In genomic region chrX:136272325-136272724, GRCh38 we compare ENCODE assay signal across 13 cellular contexts. TPM values are rescaled to one million over a fixed set of nuclear protein-coding genes. Genes with fewer than 3 reads are reported as not detected.
A peak's percentile ranks its signal among the peaks of the same experiment; 100 is the strongest.
DNase-seq lines count a peak whose midpoint lies in the region; TF ChIP-seq lines count a peak whose summit lies in the region.
"Had no signal": no experiment of that assay in that cellular context is flagged by ENCODE, and none has a peak within 500 bp of the region (broad histone marks: within the 10 kb centered on the region; RNA-seq: fewer than 3 reads in every experiment).

No MANE protein-coding gene starts in this region.

- no peak overlapping the region for H3K23ac ChIP-seq in mesenchymal stem cell (ENCODE audit: low read length in 2 of 2)

- H3K4ac ChIP-seq in mesenchymal stem cell (ENCODE audit: low read depth in 1 of 2, low read length in 2 of 2): no peak overlapping the region

- no peak overlapping the region for H2BK15ac ChIP-seq in mesenchymal stem cell (ENCODE audit: low read depth, poor library complexity, severe bottlenecking)

- no peak overlapping the region for H4K91ac ChIP-seq in mesenchymal stem cell (ENCODE audit: low read length)

- no peak overlapping the region for H2AK5ac ChIP-seq in mesenchymal stem cell (ENCODE audit: low read length, severe bottlenecking)

- H3K79me1 ChIP-seq in mesenchymal stem cell (replicated peaks; ENCODE audit: low read length, poor library complexity, severe bottlenecking): no peaks in the 10 kb centered on the region

- H3K4me2 ChIP-seq in mesenchymal stem cell (ENCODE audit: low read length, poor library complexity, severe bottlenecking): no peak overlapping the region

- H2AFZ ChIP-seq in mesenchymal stem cell (ENCODE audit: low read depth, low read length): no peak overlapping the region

- in situ Hi-C loops in KBM-7 (cut with MboI; ENCODE audit: low pct_unique_long_range_greater_than_20kb, low sequenced_read_pairs): no loop called here
- in situ Hi-C loops in astrocyte of the cerebellum (cut with HindIII; ENCODE audit: low sequenced_read_pairs): no loop called here

- no peaks in the 10 kb centered on the region for H3K4me1 ChIP-seq in mesenchymal stem cell (ENCODE audit: control insufficient read depth, insufficient read depth, low read depth, low read length)
- H3K4me1 ChIP-seq: Caco-2 had no signal

- no peak overlapping the region for H2BK120ac ChIP-seq in mesenchymal stem cell (ENCODE audit: low read depth, low read length)

- no peaks in the 10 kb centered on the region for H3K36me3 ChIP-seq in mesenchymal stem cell (ENCODE audit: control insufficient read depth in 1 of 2, insufficient read depth in 2 of 2, low read depth in 1 of 2, low read length in 2 of 2)

- intact Hi-C loops in posterior cingulate gyrus (cut with DNase I): no loop called here

- no peak overlapping the region for H3K18ac ChIP-seq in mesenchymal stem cell (ENCODE audit: low read depth in 1 of 2, low read length in 2 of 2)

- H3K9ac ChIP-seq in mesenchymal stem cell (ENCODE audit: low read length): no peak overlapping the region

- TF ChIP-seq CTCF in C4-2B (conservative IDR thresholded peaks at IDR 0.05) (peak; percentile 13; the same call in 1 of the 2 replicates), astrocyte of the cerebellum (IDR thresholded peaks at IDR 0.05; ENCODE audit: low read depth, low read length, missing control alignments) (peak; percentile 33)

- H3K27ac ChIP-seq in C4-2B (no peak overlapping the region), mesenchymal stem cell (ENCODE audit: low read length, poor library complexity, severe bottlenecking) (no peak overlapping the region)

- no peaks in the 10 kb centered on the region for H3K9me3 ChIP-seq in mesenchymal stem cell (ENCODE audit: control insufficient read depth, low read length)
- H3K9me3 ChIP-seq: Caco-2 had no signal

- H3K4me3 ChIP-seq in astrocyte of the cerebellum (ENCODE audit: low read depth, low read length) (no peak overlapping the region), mesenchymal stem cell (ENCODE audit: insufficient read depth in 1 of 2, low read depth in 1 of 2, low read length in 2 of 2) (no peak overlapping the region)

- no peak overlapping the region for H2BK12ac ChIP-seq in mesenchymal stem cell (ENCODE audit: low read length in 2 of 2)

- no CpG with 5 or more reads among the region's 1 CpG for WGBS in mesenchymal stem cell

- H4K8ac ChIP-seq in mesenchymal stem cell (ENCODE audit: low read length): no peak overlapping the region

- H3K27me3 ChIP-seq in mesenchymal stem cell (ENCODE audit: control insufficient read depth in 1 of 2, insufficient read depth in 1 of 2, low read length in 2 of 2): peaks cover 0 to 20% of the 10 kb centered on the region in 2 experiments

- H3K14ac ChIP-seq in mesenchymal stem cell (ENCODE audit: low read length in 2 of 2): no peak overlapping the region

- no peak overlapping the region for H2BK5ac ChIP-seq in mesenchymal stem cell (ENCODE audit: low read depth, low read length, poor library complexity, severe bottlenecking)

- DNase-seq in KBM-7 (peak; percentile 41), astrocyte of the cerebellum (ENCODE audit: low read depth) (no peak), mesenchymal stem cell (peak; percentile 21), posterior cingulate gyrus (no peak), NOMO-1 (lab: John Stamatoyannopoulos, UW; ENCODE audit: unreplicated experiment in 2 of 2) (no peak), GM19240 (ENCODE audit: insufficient read length, low spot score) (no peak)
- no peak for DNase-seq in stimulated activated CD4-positive, alpha-beta T cell treated with anti-CD3 and anti-CD28 coated beads, Interleukin-12 subunit alpha, Interleukin-12 subunit beta, amount 100 ng/mL, for 4 hours
- DNase-seq: activated CD8-positive, alpha-beta memory T cell treated with anti-CD3 and anti-CD28 coated beads, Interleukin-2, amount 10 ng/mL, durations not matched to agents 7 days and 5 days; Caco-2; GOT3; naive thymus-derived CD8-positive, alpha-beta T cell; NCI-H1436 had no signal

RNA-seq across cellular contexts. Expression of gene MAP7D3, which starts 21.1 kb away (rescaled TPM):
- polyA plus RNA-seq in mesenchymal stem cell (2013, experiment 1 of 2): 55.4 TPM
- 50.7 TPM for polyA plus RNA-seq in mesenchymal stem cell (2013, experiment 2 of 2)

RNA-seq across cellular contexts. Expression of gene ADGRG4, which starts 28.4 kb away (rescaled TPM):
- polyA plus RNA-seq in mesenchymal stem cell (2013, experiment 1 of 2): under 0.01 TPM
- under 0.01 TPM for polyA plus RNA-seq in mesenchymal stem cell (2013, experiment 2 of 2)
- polyA plus RNA-seq: naive thymus-derived CD8-positive, alpha-beta T cell had no signal

Comparison
In these comparisons a context has a peak if more than half of its experiments do, and no peak if none do; other contexts are left out.
1. DNase-seq: peak in KBM-7 (single experiment) and mesenchymal stem cell (single experiment); none in astrocyte of the cerebellum (single experiment), posterior cingulate gyrus (0 of 10), stimulated activated CD4-positive, alpha-beta T cell treated with anti-CD3 and anti-CD28 coated beads, Interleukin-12 subunit alpha, Interleukin-12 subunit beta, amount 100 ng/mL, for 4 hours (single experiment), NOMO-1 (0 of 2) and GM19240 (single experiment).